Comparison of ENCODE assay signal across 1 cellular context in the genomic region with DNA sequence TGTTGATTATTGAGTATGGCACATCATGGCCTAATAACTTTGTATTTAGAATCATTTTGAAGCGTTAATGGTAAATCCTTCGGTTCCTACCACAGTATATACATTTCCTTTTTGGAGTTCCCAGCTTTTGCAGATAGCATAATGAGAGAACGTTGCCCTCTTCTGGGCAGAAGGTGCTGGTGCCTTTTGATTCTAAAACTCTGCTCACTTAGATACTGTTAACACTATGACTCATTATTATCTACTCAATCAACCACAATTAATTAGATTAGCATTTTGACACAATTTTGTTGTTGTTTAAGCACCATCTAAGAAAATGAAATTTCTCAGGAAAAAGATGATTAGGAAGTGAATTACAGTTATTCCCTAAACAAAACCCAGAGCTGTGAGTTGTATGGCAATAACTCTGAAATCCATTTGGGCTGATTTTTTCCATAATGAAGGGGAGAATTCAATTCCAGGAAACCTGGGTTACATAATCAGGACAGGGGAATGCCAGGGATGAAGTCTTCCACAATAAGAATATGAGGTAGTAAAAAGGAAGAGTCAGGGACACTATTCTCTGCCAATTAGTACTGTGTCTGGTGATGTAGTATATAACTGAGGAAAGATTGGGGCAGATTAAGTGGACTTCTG.
TF ChIP-seq lines count a peak whose summit lies in the region.

No MANE protein-coding gene starts in this region.

TF ChIP-seq in HCT116, 20 proteins besides CTCF, POLR2A, EP300 and RAD21 (continued from another document):
- TF ChIP-seq SIN3A (IDR thresholded peaks at IDR 0.05; ENCODE audit: low read depth) (no peak), YY1 (IDR thresholded peaks at IDR 0.05; ENCODE audit: extremely low read depth, insufficient replicate concordance, low read depth, low read length) (no peak), FOSL1 (IDR thresholded peaks at IDR 0.05; ENCODE audit: low read depth) (peak; percentile 38; the same call in 1 of the 2 replicates), CBX3 (IDR thresholded peaks at IDR 0.05; ENCODE audit: low read depth) (peak; percentile 28; the same call in 1 of the 2 replicates), EZH2phosphoT487 (IDR thresholded peaks at IDR 0.05; ENCODE audit: borderline replicate concordance) (no peak), SRF (IDR thresholded peaks at IDR 0.05; ENCODE audit: low read depth) (no peak), JUND (IDR thresholded peaks at IDR 0.05) (peak; percentile 40; the same call in 1 of the 2 replicates), ZNF274 (IDR thresholded peaks at IDR 0.05; ENCODE audit: low read depth, low read length) (no peak), EGR1 (IDR thresholded peaks at IDR 0.05; ENCODE audit: low read depth) (no peak)
- TF ChIP-seq, protein P1, sequence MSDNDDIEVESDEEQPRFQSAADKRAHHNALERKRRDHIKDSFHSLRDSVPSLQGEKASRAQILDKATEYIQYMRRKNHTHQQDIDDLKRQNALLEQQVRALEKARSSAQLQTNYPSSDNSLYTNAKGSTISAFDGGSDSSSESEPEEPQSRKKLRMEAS (IDR thresholded peaks at IDR 0.05), result no peak
